Comparison of ENCODE assay signal across 12 cellular contexts in the genomic region with DNA sequence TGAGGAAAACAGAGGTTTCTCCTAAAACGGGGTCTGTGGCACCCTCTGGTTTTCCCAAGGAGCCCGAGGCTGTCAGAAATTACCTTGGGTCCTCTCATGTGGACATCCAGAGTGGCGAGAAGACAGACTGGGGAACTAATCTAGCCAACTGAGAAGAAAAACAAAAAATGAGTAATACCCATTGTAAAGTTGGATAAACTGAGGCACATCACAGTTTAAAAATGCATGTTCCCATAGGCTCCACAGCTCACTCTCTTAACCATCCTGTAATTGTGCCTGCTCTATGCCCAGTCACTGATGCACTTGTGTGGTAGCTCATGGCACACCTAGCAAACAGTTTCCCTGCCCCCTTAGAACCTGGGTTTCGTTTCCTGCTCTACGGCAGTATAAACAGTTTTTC.
"Had no signal": no experiment of that assay in that cellular context is flagged by ENCODE, and none has a peak within 500 bp of the region (broad histone marks: within the 10 kb centered on the region; RNA-seq: fewer than 3 reads in every experiment).

No MANE protein-coding gene starts in this region.

- H3K4me3 Mint-ChIP-seq: activated CD4-positive, alpha-beta T cell treated with anti-CD3 and anti-CD28 coated beads, Interleukin-2, amount 10 ng/mL, durations not matched to agents 7 days and 5 days; activated naive CD8-positive, alpha-beta T cell; naive B cell; stimulated activated naive CD8-positive, alpha-beta T cell treated with anti-CD3 and anti-CD28 coated beads, Interleukin-15, Interleukin-2, amounts not matched to agents 100 ng/mL and 50 ng/mL, for 24 hours had no signal

- ATAC-seq: activated CD4-positive, CD25-positive, alpha-beta regulatory T cell treated with anti-CD3 and anti-CD28 coated beads, Interleukin-2, amount 50 U/mL, for 24 hours; left ventricle myocardium superior had no signal

- H3K9me3 Mint-ChIP-seq: stimulated activated naive CD8-positive, alpha-beta T cell treated with anti-CD3 and anti-CD28 coated beads, Interleukin-15, Interleukin-2, amounts not matched to agents 100 ng/mL and 50 ng/mL, for 24 hours had no signal

- H3K27me3 Mint-ChIP-seq: activated CD4-positive, alpha-beta T cell treated with anti-CD3 and anti-CD28 coated beads, Interleukin-2, amount 10 ng/mL, durations not matched to agents 7 days and 5 days; activated naive CD8-positive, alpha-beta T cell; naive B cell; stimulated activated naive CD8-positive, alpha-beta T cell treated with anti-CD3 and anti-CD28 coated beads, Interleukin-15, Interleukin-2, amounts not matched to agents 100 ng/mL and 50 ng/mL, for 24 hours had no signal

- DNase-seq: activated CD4-positive, alpha-beta T cell treated with anti-CD3 and anti-CD28 coated beads, Interleukin-2, amount 10 ng/mL, durations not matched to agents 7 days and 5 days; activated CD8-positive, alpha-beta memory T cell treated with anti-CD3 and anti-CD28 coated beads for 24 hours; activated CD8-positive, alpha-beta memory T cell treated with anti-CD3 and anti-CD28 coated beads, Interleukin-2, amount 50 U/mL, for 48 hours; activated gamma-delta T cell; left ventricle myocardium superior; naive B cell; sigmoid colon; stimulated activated CD4-positive, alpha-beta T cell treated with anti-CD3 and anti-CD28 coated beads, Interleukin-2, amount 100 ng/mL, for 24 hours; trophoblast cell had no signal

- H3K27ac Mint-ChIP-seq: activated CD4-positive, alpha-beta T cell treated with anti-CD3 and anti-CD28 coated beads, Interleukin-2, amount 10 ng/mL, durations not matched to agents 7 days and 5 days; activated naive CD8-positive, alpha-beta T cell; stimulated activated naive CD8-positive, alpha-beta T cell treated with anti-CD3 and anti-CD28 coated beads, Interleukin-15, Interleukin-2, amounts not matched to agents 100 ng/mL and 50 ng/mL, for 24 hours had no signal
